ENCODE assay signal across 16 cellular contexts in genomic region chr13:109870281-109871017, GRCh38.
A peak's percentile ranks its signal among the peaks of the same experiment; 100 is the strongest.
DNase-seq lines count a peak whose midpoint lies in the region; ATAC-seq and TF ChIP-seq lines count a peak whose summit lies in the region.
"Had no signal": no experiment of that assay in that cellular context is flagged by ENCODE, and none has a peak within 500 bp of the region (broad histone marks: within the 10 kb centered on the region; RNA-seq: fewer than 3 reads in every experiment).

No MANE protein-coding gene starts in this region.

- H3K4me2 ChIP-seq in osteoblast (ENCODE audit: insufficient read depth, low read length): peak overlapping the region; percentile 59
- H3K4me2 ChIP-seq: KMS-11 had no signal

- WGBS in esophagus muscularis mucosa: 89% methylated on average over 8 of the region's 10 CpGs

- no peak overlapping the region for H3K4me3 Mint-ChIP-seq in WTC11
- no peak overlapping the region for H3K4me3 Mint-ChIP-seq in chondrocyte (ENCODE audit: unreplicated experiment)
- H3K4me3 Mint-ChIP-seq: activated CD4-positive, alpha-beta memory T cell treated with anti-CD3 and anti-CD28 coated beads, Interleukin-2, amount 10 ng/mL, durations not matched to agents 7 days and 5 days had no signal

- CTCF ChIA-PET in WTC11 (lab: Charles Lee): interaction anchor here (1.1 kb wide), 1 partner anchor 14 kb away, joined by 3 read pairs; no protein-coding TSS in a partner anchor

- peaks cover 50% of the 10 kb centered on the region for H3K4me1 ChIP-seq in left ventricle myocardium inferior
- peaks cover 17 to 43% (median 30%) of the 10 kb centered on the region in 4 donors for H3K4me1 ChIP-seq in esophagus muscularis mucosa
- H3K4me1 ChIP-seq in osteoblast (ENCODE audit: insufficient read depth, low read length): peaks cover 4% of the 10 kb centered on the region
- peaks cover 18% of the 10 kb centered on the region for H3K4me1 ChIP-seq in upper lobe of right lung

- no peak for TF ChIP-seq EP300 in esophagus muscularis mucosa (IDR thresholded peaks at IDR 0.05)

- H4K20me1 ChIP-seq in osteoblast (ENCODE audit: insufficient read depth, low read length): no peaks in the 10 kb centered on the region

- peaks cover 17% of the 10 kb centered on the region for H3K4me1 Mint-ChIP-seq in WTC11
- peaks cover 16% of the 10 kb centered on the region for H3K4me1 Mint-ChIP-seq in chondrocyte (ENCODE audit: low read depth)

- H3K9me3 Mint-ChIP-seq in WTC11: no peaks in the 10 kb centered on the region
- no peaks in the 10 kb centered on the region for H3K9me3 Mint-ChIP-seq in chondrocyte (ENCODE audit: low read depth)
- H3K9me3 Mint-ChIP-seq: activated CD4-positive, alpha-beta memory T cell treated with anti-CD3 and anti-CD28 coated beads, Interleukin-2, amount 10 ng/mL, durations not matched to agents 7 days and 5 days; immature natural killer cell had no signal

- H3K27ac ChIP-seq in left ventricle myocardium inferior (replicated peaks): peak overlapping the region; percentile 83
- H3K27ac ChIP-seq in esophagus muscularis mucosa (replicated peaks in 1 of 4): peak overlapping the region; percentile 62 to 67 (median 64)
- no peak overlapping the region for H3K27ac ChIP-seq in osteoblast (ENCODE audit: low read depth, low read length)
- peak overlapping the region; percentile 65 for H3K27ac ChIP-seq in upper lobe of right lung
- H3K27ac ChIP-seq: HL-60, KMS-11, ovary, SJSA1 had no signal

- H3K27me3 ChIP-seq in left ventricle myocardium inferior (ENCODE audit: low read depth): no peaks in the 10 kb centered on the region
- no peaks in the 10 kb centered on the region for H3K27me3 ChIP-seq in esophagus muscularis mucosa
- H3K27me3 ChIP-seq in osteoblast (ENCODE audit: insufficient read depth, low read length): no peaks in the 10 kb centered on the region
- H3K27me3 ChIP-seq in upper lobe of right lung: no peaks in the 10 kb centered on the region
- H3K27me3 ChIP-seq: ovary, testis had no signal

- TF ChIP-seq CTCF in left ventricle myocardium inferior (IDR thresholded peaks at IDR 0.05; ENCODE audit: borderline replicate concordance) (no peak), esophagus muscularis mucosa (IDR thresholded peaks at IDR 0.05) (no peak), osteoblast (IDR thresholded peaks at IDR 0.05; ENCODE audit: extremely low read depth, low read depth, low read length) (no peak), upper lobe of right lung (IDR thresholded peaks at IDR 0.05) (no peak), WTC11 (IDR thresholded peaks at IDR 0.05) (no peak), chondrocyte (IDR thresholded peaks at IDR 0.05) (no peak)

- H2AFZ ChIP-seq in osteoblast (ENCODE audit: low read length): no peak overlapping the region

- H3K4me3 ChIP-seq in left ventricle myocardium inferior: peak overlapping the region; percentile 57
- peak overlapping the region; percentile 47 to 56 (median 54) for H3K4me3 ChIP-seq in esophagus muscularis mucosa
- H3K4me3 ChIP-seq in osteoblast (ENCODE audit: insufficient read depth, low read length): no peak overlapping the region
- peak overlapping the region; percentile 42 for H3K4me3 ChIP-seq in upper lobe of right lung
- H3K4me3 ChIP-seq: SJSA1 had no signal

- DNase-seq in left ventricle myocardium inferior (no peak), Right ventricle myocardium inferior (ENCODE audit: missing footprints) (no peak), esophagus muscularis mucosa (ENCODE audit: extremely low spot score) (peak; percentile 57), osteoblast (ENCODE audit: insufficient read length, low spot score, missing footprints) (no peak), upper lobe of right lung (no peak), WTC11 (ENCODE audit: low spot score) (no peak), SHP77 (lab: John Stamatoyannopoulos, UW) (no peak), chondrocyte (ENCODE audit: low spot score) (no peak)
- DNase-seq: GF-D8 had no signal

- TF ChIP-seq POLR2A in esophagus muscularis mucosa (IDR thresholded peaks at IDR 0.05; ENCODE audit: low read depth): no peak

- H3K36me3 ChIP-seq in left ventricle myocardium inferior: no peaks in the 10 kb centered on the region
- no peaks in the 10 kb centered on the region for H3K36me3 ChIP-seq in esophagus muscularis mucosa
- H3K36me3 ChIP-seq in osteoblast (ENCODE audit: insufficient read depth, low read length): no peaks in the 10 kb centered on the region
- no peaks in the 10 kb centered on the region for H3K36me3 ChIP-seq in upper lobe of right lung
- H3K36me3 ChIP-seq: ovary, SJSA1 had no signal

- POLR2A ChIA-PET in WTC11 (lab: Charles Lee): no interaction called here

- H3K36me3 Mint-ChIP-seq in WTC11 (no peaks in the 10 kb centered on the region), chondrocyte (ENCODE audit: low read depth) (no peaks in the 10 kb centered on the region)
- H3K36me3 Mint-ChIP-seq: immature natural killer cell had no signal

- H3K27ac Mint-ChIP-seq in WTC11 (no peak overlapping the region), chondrocyte (ENCODE audit: unreplicated experiment) (no peak overlapping the region)
- H3K27ac Mint-ChIP-seq: activated CD4-positive, alpha-beta memory T cell treated with anti-CD3 and anti-CD28 coated beads, Interleukin-2, amount 10 ng/mL, durations not matched to agents 7 days and 5 days; immature natural killer cell had no signal

- ATAC-seq in Right ventricle myocardium inferior (no peak), upper lobe of right lung (no peak), WTC11 (no peak)

- H3K27me3 Mint-ChIP-seq in WTC11 (ENCODE audit: low read depth) (peaks cover 2% of the 10 kb centered on the region; the same call in 1 of the 2 replicates), chondrocyte (ENCODE audit: low read depth) (no peaks in the 10 kb centered on the region)

- intact Hi-C loops in left ventricle myocardium inferior (cut with micrococcal nuclease) (no loop called here), Right ventricle myocardium inferior (cut with DNase I) (loop anchor here (10.0 kb wide), 1 partner anchor 234 kb away; no protein-coding TSS in a partner anchor), esophagus muscularis mucosa (cut with DNase I) (loop anchor here (10.0 kb wide), 1 partner anchor 234 kb away; no protein-coding TSS in a partner anchor), upper lobe of right lung (cut with DNase I) (no loop called here)

- H3K79me2 ChIP-seq in osteoblast (ENCODE audit: insufficient read depth, low read length): no peaks in the 10 kb centered on the region

- no peaks in the 10 kb centered on the region for H3K9me3 ChIP-seq in left ventricle myocardium inferior (replicated peaks)
- no peaks in the 10 kb centered on the region for H3K9me3 ChIP-seq in esophagus muscularis mucosa
- no peaks in the 10 kb centered on the region for H3K9me3 ChIP-seq in osteoblast (ENCODE audit: low read depth, low read length)
- no peaks in the 10 kb centered on the region for H3K9me3 ChIP-seq in upper lobe of right lung
- H3K9me3 ChIP-seq: ovary, SJSA1, testis had no signal

TF ChIP-seq in WTC11, 78 proteins besides CTCF, POLR2A, EP300 and RAD21 (continues in another document):
- TF ChIP-seq ZBTB43 (CRISPR knock-in tag; IDR thresholded peaks at IDR 0.05): no peak
- TF ChIP-seq ERG (CRISPR knock-in tag; IDR thresholded peaks at IDR 0.05): no peak
- TF ChIP-seq, protein P1, sequence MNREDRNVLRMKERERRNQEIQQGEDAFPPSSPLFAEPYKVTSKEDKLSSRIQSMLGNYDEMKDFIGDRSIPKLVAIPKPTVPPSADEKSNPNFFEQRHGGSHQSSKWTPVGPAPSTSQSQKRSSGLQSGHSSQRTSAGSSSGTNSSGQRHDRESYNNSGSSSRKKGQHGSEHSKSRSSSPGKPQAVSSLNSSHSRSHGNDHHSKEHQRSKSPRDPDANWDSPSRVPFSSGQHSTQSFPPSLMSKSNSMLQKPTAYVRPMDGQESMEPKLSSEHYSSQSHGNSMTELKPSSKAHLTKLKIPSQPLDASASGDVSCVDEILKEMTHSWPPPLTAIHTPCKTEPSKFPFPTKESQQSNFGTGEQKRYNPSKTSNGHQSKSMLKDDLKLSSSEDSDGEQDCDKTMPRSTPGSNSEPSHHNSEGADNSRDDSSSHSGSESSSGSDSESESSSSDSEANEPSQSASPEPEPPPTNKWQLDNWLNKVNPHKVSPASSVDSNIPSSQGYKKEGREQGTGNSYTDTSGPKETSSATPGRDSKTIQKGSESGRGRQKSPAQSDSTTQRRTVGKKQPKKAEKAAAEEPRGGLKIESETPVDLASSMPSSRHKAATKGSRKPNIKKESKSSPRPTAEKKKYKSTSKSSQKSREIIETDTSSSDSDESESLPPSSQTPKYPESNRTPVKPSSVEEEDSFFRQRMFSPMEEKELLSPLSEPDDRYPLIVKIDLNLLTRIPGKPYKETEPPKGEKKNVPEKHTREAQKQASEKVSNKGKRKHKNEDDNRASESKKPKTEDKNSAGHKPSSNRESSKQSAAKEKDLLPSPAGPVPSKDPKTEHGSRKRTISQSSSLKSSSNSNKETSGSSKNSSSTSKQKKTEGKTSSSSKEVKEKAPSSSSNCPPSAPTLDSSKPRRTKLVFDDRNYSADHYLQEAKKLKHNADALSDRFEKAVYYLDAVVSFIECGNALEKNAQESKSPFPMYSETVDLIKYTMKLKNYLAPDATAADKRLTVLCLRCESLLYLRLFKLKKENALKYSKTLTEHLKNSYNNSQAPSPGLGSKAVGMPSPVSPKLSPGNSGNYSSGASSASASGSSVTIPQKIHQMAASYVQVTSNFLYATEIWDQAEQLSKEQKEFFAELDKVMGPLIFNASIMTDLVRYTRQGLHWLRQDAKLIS (CRISPR knock-in tag; IDR thresholded peaks at IDR 0.05; ENCODE audit: borderline replicate concordance): no peak

Comparison
In these comparisons a context has a peak if more than half of its experiments do, and no peak if none do; other contexts are left out.
1. intact Hi-C loops: an anchor here in Right ventricle myocardium inferior (10.0 kb wide) and esophagus muscularis mucosa (10.0 kb wide); none called in left ventricle myocardium inferior and upper lobe of right lung.